8 cellular contexts compared by ENCODE assay signal in the genomic region with DNA sequence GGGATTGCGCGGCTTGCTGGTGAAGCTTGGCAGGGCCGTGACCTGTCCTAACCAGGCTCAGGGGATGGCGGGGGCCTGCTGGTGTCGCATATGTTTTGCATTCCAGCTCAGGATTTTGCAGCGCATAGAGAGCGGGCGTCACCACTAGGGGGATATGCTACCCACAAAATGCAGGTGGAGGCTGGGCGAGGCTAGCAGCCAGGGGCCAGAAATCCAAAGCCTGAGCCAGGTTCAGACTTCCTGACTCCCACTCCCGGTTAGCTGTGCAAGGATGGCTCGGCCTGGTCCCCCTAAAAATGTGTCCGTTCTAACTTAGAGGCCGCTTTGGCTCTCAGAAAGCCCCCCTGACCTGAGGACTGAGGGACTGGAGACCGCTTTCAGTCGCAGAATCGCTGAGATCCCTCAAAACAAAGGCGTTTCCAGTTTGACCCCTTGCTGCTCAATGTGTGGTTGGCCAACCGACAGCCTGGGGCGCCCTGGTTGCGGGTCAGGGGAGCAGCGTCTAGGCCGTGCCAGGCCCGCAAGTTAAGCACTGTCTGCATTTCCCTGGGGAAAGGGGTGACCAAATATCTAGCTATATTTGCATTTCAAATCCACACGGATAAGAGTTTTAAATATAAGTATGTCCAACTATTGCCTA.
DNase-seq lines count a peak whose midpoint lies in the region; ATAC-seq, FAIRE-seq and TF ChIP-seq lines count a peak whose summit lies in the region.

No MANE protein-coding gene starts in this region.

- TF ChIP-seq CTCF in GM10248 (IDR thresholded peaks at IDR 0.05; ENCODE audit: control extremely low read depth, extremely low read depth, low read depth, missing control alignments) (peak; percentile 59), mucosa of descending colon (IDR thresholded peaks at IDR 0.05) (peak; percentile 16), H9 (conservative IDR thresholded peaks at IDR 0.05) (no peak), GM13977 (IDR thresholded peaks at IDR 0.05; ENCODE audit: extremely low read depth, insufficient read depth, missing control alignments) (no peak)

- H3K27ac ChIP-seq in H9 (ENCODE audit: insufficient read length, low read depth, low read length) = no peak overlapping the region

- no peaks in the 10 kb centered on the region for H3K79me1 ChIP-seq in H9 (ENCODE audit: insufficient read depth, low read depth, low read length, poor library complexity, severe bottlenecking)

- H3K4me2 ChIP-seq in H9 (ENCODE audit: insufficient read depth, insufficient read length, low read length) = no peak overlapping the region

- no CpG with 5 or more reads among the region's 24 CpGs for WGBS in H9 (ENCODE audit: extremely low coverage, insufficient read length, low lambda C conversion rate)

- POLR2A ChIA-PET in GM10248 (lab: Yijun Ruan, JAX) = no interaction called here
- POLR2A ChIA-PET in activated naive CD8-positive, alpha-beta T cell treated with anti-CD3 and anti-CD28 coated beads, Interleukin-2, amount 10 ng/mL, durations not matched to agents 7 days and 5 days (lab: Charles Lee) = interaction anchor here (1.0 to 3.1 kb wide), 7 partner anchors 8 to 55 kb away, joined by 3 to 16 read pairs (median 4); no protein-coding TSS in a partner anchor

- peaks cover 14% of the 10 kb centered on the region for H3K4me1 Mint-ChIP-seq in activated naive CD8-positive, alpha-beta T cell treated with anti-CD3 and anti-CD28 coated beads, Interleukin-2, amount 10 ng/mL, durations not matched to agents 7 days and 5 days
- H3K4me1 Mint-ChIP-seq in H9 = no peaks in the 10 kb centered on the region

- intact Hi-C loops in mucosa of descending colon (cut with DNase I, micrococcal nuclease) = no loop called here

- H3K9me3 ChIP-seq in mucosa of descending colon = no peaks in the 10 kb centered on the region
- H3K9me3 ChIP-seq in H9 (ENCODE audit: control insufficient read depth, low read depth, low read length) = no peaks in the 10 kb centered on the region

- H2BK20ac ChIP-seq in H9 (ENCODE audit: low read depth, low read length, poor library complexity, severe bottlenecking) = no peak overlapping the region

- H3K56ac ChIP-seq in H9 (ENCODE audit: insufficient read length, low read depth, low read length) = no peak overlapping the region

- in situ Hi-C loops in GM13977 (cut with MboI; ENCODE audit: low pct_unique_long_range_greater_than_20kb, low sequenced_read_pairs, unreplicated experiment) = no loop called here

- no peak overlapping the region for H2AK5ac ChIP-seq in H9 (ENCODE audit: insufficient read length, low read length)

- H4K5ac ChIP-seq in H9 (ENCODE audit: insufficient read length, low read depth, low read length) = no peak overlapping the region

- H3T11ph ChIP-seq in H9 (ENCODE audit: low read length) = no peak overlapping the region

- H4K20me1 ChIP-seq in H9 (ENCODE audit: control insufficient read depth, insufficient read depth, insufficient read length) = no peaks in the 10 kb centered on the region

- H3K4ac ChIP-seq in H9 (ENCODE audit: low read depth, low read length) = no peak overlapping the region

- H3K18ac ChIP-seq in H9 (ENCODE audit: insufficient read length, low read depth, low read length) = no peak overlapping the region

- no peak overlapping the region for H2AFZ ChIP-seq in H9 (ENCODE audit: low read length)

- no peak overlapping the region for H3K4me3 ChIP-seq in mucosa of descending colon

- no peaks in the 10 kb centered on the region for H3K23me2 ChIP-seq in H9 (ENCODE audit: insufficient read length, low read depth, low read length, poor library complexity, severe bottlenecking)

- H3K79me2 ChIP-seq in H9 (ENCODE audit: insufficient read depth, low read length) = no peaks in the 10 kb centered on the region

- no peak for ATAC-seq in activated naive CD8-positive, alpha-beta T cell treated with anti-CD3 and anti-CD28 coated beads, Interleukin-2, amount 10 ng/mL, durations not matched to agents 7 days and 5 days (ENCODE audit: low read depth)
- ATAC-seq in mucosa of descending colon = no peak

- H3K27me3 ChIP-seq in H9 (ENCODE audit: insufficient read depth, low read length) = no peaks in the 10 kb centered on the region

- H2BK12ac ChIP-seq in H9 (ENCODE audit: insufficient read length, low read depth, low read length) = no peak overlapping the region

- H2BK5ac ChIP-seq in H9 (ENCODE audit: insufficient read length, low read length) = no peak overlapping the region

- FAIRE-seq in urothelium cell line (lab: Jason Lieb, UNC) = no peak

- H4K8ac ChIP-seq in H9 (replicated peaks; ENCODE audit: insufficient read length, low read depth, low read length) = no peak overlapping the region

- H3K14ac ChIP-seq in H9 (ENCODE audit: insufficient read depth, low read length) = no peak overlapping the region

- H2BK15ac ChIP-seq in H9 (ENCODE audit: low read depth, low read length) = no peak overlapping the region

- H3K27me3 Mint-ChIP-seq in activated naive CD8-positive, alpha-beta T cell treated with anti-CD3 and anti-CD28 coated beads, Interleukin-2, amount 10 ng/mL, durations not matched to agents 7 days and 5 days = no peaks in the 10 kb centered on the region
- no peaks in the 10 kb centered on the region for H3K27me3 Mint-ChIP-seq in H9 (ENCODE audit: low read depth)

- H3K27ac Mint-ChIP-seq in activated naive CD8-positive, alpha-beta T cell treated with anti-CD3 and anti-CD28 coated beads, Interleukin-2, amount 10 ng/mL, durations not matched to agents 7 days and 5 days = peak overlapping the region; percentile 99
- no peak overlapping the region for H3K27ac Mint-ChIP-seq in H9

- H3K36me3 ChIP-seq in mucosa of descending colon (ENCODE audit: low read depth) = no peaks in the 10 kb centered on the region

- CTCF ChIA-PET in GM10248 (lab: Yijun Ruan, JAX) = interaction anchor here (0.7 to 1.6 kb wide), 5 partner anchors 7 to 28 kb away, joined by 3 to 6 read pairs (median 3); no protein-coding TSS in a partner anchor

- H3K36me3 Mint-ChIP-seq in activated naive CD8-positive, alpha-beta T cell treated with anti-CD3 and anti-CD28 coated beads, Interleukin-2, amount 10 ng/mL, durations not matched to agents 7 days and 5 days = peaks cover 10% of the 10 kb centered on the region
- H3K36me3 Mint-ChIP-seq in H9 (ENCODE audit: insufficient read depth in 1 of 3, low read depth in 3 of 3) = no peaks in the 10 kb centered on the region

- H3K4me1 ChIP-seq in mucosa of descending colon (ENCODE audit: low read depth) (no peaks in the 10 kb centered on the region), H9 (ENCODE audit: insufficient read depth, low read length) (no peaks in the 10 kb centered on the region)

- DNase-seq in GM10248 (ENCODE audit: extremely low spot score) = no peak
- DNase-seq in LoVo (ENCODE audit: low spot score) = peak; percentile 40
- peak; percentile 62 for DNase-seq in activated naive CD8-positive, alpha-beta T cell treated with anti-CD3 and anti-CD28 coated beads, Interleukin-2, amount 10 ng/mL, durations not matched to agents 7 days and 5 days
- DNase-seq in mucosa of descending colon = peak in 2 of 3 donors; percentile 68 to 78
- DNase-seq in NCI-H524 treated with DMSO at 0.1 percent for 48 hours (lab: John Stamatoyannopoulos, UW) = no peak
- DNase-seq in H9 = no peak
- no peak for DNase-seq in urothelium cell line (ENCODE audit: low spot score)
- no peak for DNase-seq in GM13977 (ENCODE audit: low spot score)

- H3K4me3 Mint-ChIP-seq in activated naive CD8-positive, alpha-beta T cell treated with anti-CD3 and anti-CD28 coated beads, Interleukin-2, amount 10 ng/mL, durations not matched to agents 7 days and 5 days = peak overlapping the region; percentile 96
- no peak overlapping the region for H3K4me3 Mint-ChIP-seq in H9

- H3K9me3 Mint-ChIP-seq in activated naive CD8-positive, alpha-beta T cell treated with anti-CD3 and anti-CD28 coated beads, Interleukin-2, amount 10 ng/mL, durations not matched to agents 7 days and 5 days = no peaks in the 10 kb centered on the region
- H3K9me3 Mint-ChIP-seq in H9 = no peaks in the 10 kb centered on the region

- no peak overlapping the region for H3K23ac ChIP-seq in H9 (ENCODE audit: insufficient read length, low read depth, low read length)

- H4K91ac ChIP-seq in H9 (ENCODE audit: insufficient read length, low read depth, low read length) = no peak overlapping the region

- H2BK120ac ChIP-seq in H9 (ENCODE audit: low read depth, low read length, poor library complexity, severe bottlenecking) = no peak overlapping the region

- no peak overlapping the region for H3K9ac ChIP-seq in H9 (ENCODE audit: extremely low read depth, insufficient read length, low read length)

Comparison
In these comparisons a context has a peak if more than half of its experiments do, and no peak if none do; other contexts are left out.
1. DNase-seq: peak in LoVo (single experiment), activated naive CD8-positive, alpha-beta T cell treated with anti-CD3 and anti-CD28 coated beads, Interleukin-2, amount 10 ng/mL, durations not matched to agents 7 days and 5 days (single experiment) and mucosa of descending colon (2 of 3); none in GM10248 (single experiment), NCI-H524 treated with DMSO at 0.1 percent for 48 hours (single experiment), H9 (single experiment), urothelium cell line (single experiment) and GM13977 (single experiment).
2. CTCF ChIP-seq: peak in GM10248 (single experiment) and mucosa of descending colon (single experiment); none in H9 (single experiment) and GM13977 (single experiment).